1 cellular context compared by ENCODE assay signal in genomic region chr4:30943356-30943755, GRCh38.
TF ChIP-seq lines count a peak whose summit lies in the region.

No MANE protein-coding gene starts in this region.

TF ChIP-seq in HEK293, 187 proteins besides CTCF, POLR2A, EP300 and RAD21 (continued from another document):
- TF ChIP-seq, protein P1, sequence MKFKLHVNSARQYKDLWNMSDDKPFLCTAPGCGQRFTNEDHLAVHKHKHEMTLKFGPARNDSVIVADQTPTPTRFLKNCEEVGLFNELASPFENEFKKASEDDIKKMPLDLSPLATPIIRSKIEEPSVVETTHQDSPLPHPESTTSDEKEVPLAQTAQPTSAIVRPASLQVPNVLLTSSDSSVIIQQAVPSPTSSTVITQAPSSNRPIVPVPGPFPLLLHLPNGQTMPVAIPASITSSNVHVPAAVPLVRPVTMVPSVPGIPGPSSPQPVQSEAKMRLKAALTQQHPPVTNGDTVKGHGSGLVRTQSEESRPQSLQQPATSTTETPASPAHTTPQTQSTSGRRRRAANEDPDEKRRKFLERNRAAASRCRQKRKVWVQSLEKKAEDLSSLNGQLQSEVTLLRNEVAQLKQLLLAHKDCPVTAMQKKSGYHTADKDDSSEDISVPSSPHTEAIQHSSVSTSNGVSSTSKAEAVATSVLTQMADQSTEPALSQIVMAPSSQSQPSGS (tag by site-specific recombination; IDR thresholded peaks at IDR 0.05; ENCODE audit: low read depth), result peak; percentile 41; the same call in 1 of the 2 replicates
- TF ChIP-seq ZNF335 (tag by site-specific recombination; conservative IDR thresholded peaks at IDR 0.05), result peak; percentile 49
